Comparison of ENCODE assay signal across 18 cellular contexts in the genomic region with DNA sequence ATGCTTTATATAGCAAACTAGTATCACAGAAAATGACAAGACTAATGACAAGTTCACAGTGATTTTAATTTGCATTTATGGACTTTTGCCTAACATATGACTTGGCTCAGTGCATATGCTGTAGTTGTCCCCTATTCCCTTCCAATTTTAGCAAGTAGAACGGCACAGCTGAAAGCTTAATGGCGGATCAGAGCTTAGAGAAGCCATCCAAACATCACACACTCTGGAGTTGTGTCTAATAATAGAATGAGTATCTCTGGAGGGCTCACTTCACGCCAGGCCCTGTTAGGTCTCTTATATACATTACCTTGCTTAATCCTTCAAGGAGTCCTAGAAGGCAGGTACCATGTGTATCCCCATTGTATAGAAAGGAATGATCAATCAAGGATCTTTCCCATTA.
"Had no signal": no experiment of that assay in that cellular context is flagged by ENCODE, and none has a peak within 500 bp of the region (broad histone marks: within the 10 kb centered on the region; RNA-seq: fewer than 3 reads in every experiment).

No MANE protein-coding gene starts in this region.

- H3K9me3 Mint-ChIP-seq: activated T-helper 1 cell treated with anti-CD3 and anti-CD28 coated beads, Interleukin-12 subunit alpha, Interleukin-12 subunit beta, Interleukin-2, Interleukin-4 antibody, amounts not matched to agents 30 ng/mL and 10 ng/mL and 1 ng/mL, durations not matched to agents 14 hours and 24 hours and 36 hours; immature natural killer cell; mesothelial cell of epicardium; stimulated activated naive B cell treated with anti-CD40 and anti-IgM and Interleukin-4, amounts not matched to agents 10 μg/mL and 1 μg/mL and 100 μg/mL, for 72 hours; T-cell had no signal

- DNase-seq: activated CD4-positive, alpha-beta T cell treated with anti-CD3 and anti-CD28 coated beads for 1 hour; activated CD8-positive, alpha-beta memory T cell treated with anti-CD3 and anti-CD28 coated beads, Interleukin-2, amount 50 U/mL, for 48 hours; activated naive CD4-positive, alpha-beta T cell treated with Interleukin-2 at 50 U/mL for 16 hours; central memory CD4-positive, alpha-beta T cell; colonic mucosa; esophagus squamous epithelium; immature natural killer cell; lower lobe of right lung; pancreas; stimulated activated CD4-positive, alpha-beta T cell treated with anti-CD3 and anti-CD28 coated beads, Interleukin-2, amount 100 ng/mL, for 48 hours; stimulated activated naive B cell treated with anti-CD40 and anti-IgM and Interleukin-4, amounts not matched to agents 10 μg/mL and 1 μg/mL and 100 μg/mL, for 72 hours; substantia nigra; T-cell; trophoblast cell had no signal

- ATAC-seq: lower lobe of right lung; pancreas; stimulated activated naive B cell treated with anti-CD40 and anti-IgM and Interleukin-4, amounts not matched to agents 10 μg/mL and 1 μg/mL and 100 μg/mL, for 72 hours; T-cell had no signal

- H3K27ac Mint-ChIP-seq: activated T-helper 1 cell treated with anti-CD3 and anti-CD28 coated beads, Interleukin-12 subunit alpha, Interleukin-12 subunit beta, Interleukin-2, Interleukin-4 antibody, amounts not matched to agents 30 ng/mL and 10 ng/mL and 1 ng/mL, durations not matched to agents 14 hours and 24 hours and 36 hours; immature natural killer cell; mesothelial cell of epicardium; stimulated activated naive B cell treated with anti-CD40 and anti-IgM and Interleukin-4, amounts not matched to agents 10 μg/mL and 1 μg/mL and 100 μg/mL, for 72 hours had no signal

- H3K9me3 ChIP-seq: colonic mucosa, esophagus squamous epithelium, lower lobe of right lung, pancreas had no signal

- H3K4me1 ChIP-seq: colonic mucosa, lower lobe of right lung, pancreas had no signal

- H3K36me3 ChIP-seq: colonic mucosa had no signal

- H3K27me3 ChIP-seq: colonic mucosa, esophagus squamous epithelium, pancreas had no signal

- H3K27ac ChIP-seq: colonic mucosa, esophagus squamous epithelium, lower lobe of right lung, pancreas, SK-N-MC, VCaP had no signal

- H3K27me3 Mint-ChIP-seq: stimulated activated naive B cell treated with anti-CD40 and anti-IgM and Interleukin-4, amounts not matched to agents 10 μg/mL and 1 μg/mL and 100 μg/mL, for 72 hours; T-cell had no signal

- H3K4me3 ChIP-seq: colonic mucosa, esophagus squamous epithelium, lower lobe of right lung, pancreas, SK-N-MC had no signal

- H3K4me3 Mint-ChIP-seq: activated T-helper 1 cell treated with anti-CD3 and anti-CD28 coated beads, Interleukin-12 subunit alpha, Interleukin-12 subunit beta, Interleukin-2, Interleukin-4 antibody, amounts not matched to agents 30 ng/mL and 10 ng/mL and 1 ng/mL, durations not matched to agents 14 hours and 24 hours and 36 hours; immature natural killer cell; mesothelial cell of epicardium; stimulated activated naive B cell treated with anti-CD40 and anti-IgM and Interleukin-4, amounts not matched to agents 10 μg/mL and 1 μg/mL and 100 μg/mL, for 72 hours; T-cell had no signal
